Comparison of ENCODE assay signal across 12 cellular contexts in the genomic region with DNA sequence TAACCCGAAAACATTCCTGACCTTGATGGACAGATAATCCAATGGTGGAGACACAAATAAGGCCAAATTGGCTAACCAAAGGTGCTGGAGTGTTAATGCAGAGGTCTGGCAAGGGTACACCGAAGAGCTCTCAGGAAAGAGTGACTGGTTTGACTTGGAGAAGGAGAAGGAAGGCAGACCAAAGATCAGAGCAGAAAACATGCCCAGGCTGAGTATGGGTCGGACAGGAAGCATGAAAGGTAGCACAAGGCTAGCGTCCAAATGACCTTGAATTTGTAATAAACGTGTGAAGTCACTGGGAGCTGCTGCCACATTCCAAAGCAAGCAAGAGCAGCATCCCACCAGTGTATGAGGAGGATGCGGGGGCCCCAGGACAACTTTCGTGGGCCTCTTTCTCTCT. TPM values are rescaled to one million over a fixed set of nuclear protein-coding genes. Genes with fewer than 3 reads are reported as not detected.
DNase-seq lines count a peak whose midpoint lies in the region; ATAC-seq and TF ChIP-seq lines count a peak whose summit lies in the region.
"Had no signal": no experiment of that assay in that cellular context is flagged by ENCODE, and none has a peak within 500 bp of the region (broad histone marks: within the 10 kb centered on the region; RNA-seq: fewer than 3 reads in every experiment).

No MANE protein-coding gene starts in this region.

- H3K36me3 ChIP-seq in Panc1 (ENCODE audit: control insufficient read depth, insufficient read depth, low read length) = no peaks in the 10 kb centered on the region
- no peaks in the 10 kb centered on the region for H3K36me3 ChIP-seq in left lung
- H3K36me3 ChIP-seq in smooth muscle cell (ENCODE audit: low read depth) = no peaks in the 10 kb centered on the region

- ATAC-seq in Panc1 (no peak), left lung (peak; percentile 33), GM21737 (IDR thresholded peaks at IDR 0.05; ENCODE audit: unreplicated experiment) (no peak), HG03108 (IDR thresholded peaks at IDR 0.05; ENCODE audit: unreplicated experiment) (no peak)
- ATAC-seq: activated T-cell treated with anti-CD3 and anti-CD28 coated beads, Interleukin-2, amount 50 U/mL, for 4 hours had no signal

- no peaks in the 10 kb centered on the region for H3K9me3 ChIP-seq in Panc1 (ENCODE audit: control insufficient read depth, insufficient read depth, low read depth, low read length)
- no peaks in the 10 kb centered on the region for H3K9me3 ChIP-seq in left lung
- no peaks in the 10 kb centered on the region for H3K9me3 ChIP-seq in smooth muscle cell (replicated peaks; ENCODE audit: low read depth)

- H3K27ac ChIP-seq in Panc1 (ENCODE audit: low read length) (peak overlapping the region; percentile 23; the same call in 1 of the 2 replicates), cingulate gyrus (ENCODE audit: low read depth, low read length) (peak overlapping the region; percentile 21), left lung (peak overlapping the region in 1 of 2 donors; percentile 30), smooth muscle cell (ENCODE audit: low read depth) (peak overlapping the region; percentile 86)

- CTCF ChIA-PET in Panc1 (lab: Charles Lee) = no interaction called here

- peaks cover 87% of the 10 kb centered on the region for H3K79me2 ChIP-seq in smooth muscle cell (ENCODE audit: low read depth)

- POLR2A ChIA-PET in Panc1 (lab: Charles Lee) = no interaction called here

- peaks cover 35% of the 10 kb centered on the region for H3K4me1 ChIP-seq in Panc1 (ENCODE audit: control insufficient read depth, insufficient read depth, low read length)
- H3K4me1 ChIP-seq in left lung = peaks cover 7 to 22% of the 10 kb centered on the region in 2 donors
- peaks cover 55% of the 10 kb centered on the region for H3K4me1 ChIP-seq in smooth muscle cell (ENCODE audit: low read depth)

- DNase-seq in Panc1 (ENCODE audit: low read depth, low spot score) (no peak), left lung (no peak), smooth muscle cell (lab: John Stamatoyannopoulos, UW; ENCODE audit: unreplicated experiment) (no peak), SKM-1 (lab: John Stamatoyannopoulos, UW; ENCODE audit: unreplicated experiment) (no peak), RPMI8226 (no peak)
- DNase-seq: activated T-cell treated with anti-CD3 and anti-CD28 coated beads, Interleukin-2, amount 50 U/mL, for 4 hours; CD4-positive, alpha-beta memory T cell; NCI-H1436; occipital lobe had no signal

- H3K27me3 ChIP-seq in Panc1 (ENCODE audit: control insufficient read depth, insufficient read depth, low read length) (no peaks in the 10 kb centered on the region), left lung (no peaks in the 10 kb centered on the region), smooth muscle cell (ENCODE audit: low read depth) (no peaks in the 10 kb centered on the region)

- peaks cover 6% of the 10 kb centered on the region for H3F3A ChIP-seq in smooth muscle cell (ENCODE audit: low read depth)

- H2AFZ ChIP-seq in smooth muscle cell (ENCODE audit: low read depth) = no peak overlapping the region

- H3K9ac ChIP-seq in smooth muscle cell (ENCODE audit: low read depth) = no peak overlapping the region

- intact Hi-C loops in Panc1 (cut with micrococcal nuclease; ENCODE audit: unreplicated experiment) = no loop called here
- intact Hi-C loops in left lung (cut with DNase I) = no loop called here

- no TSS peak for BruUV-seq in Panc1 (replicated peaks; lab: Mats Ljungman, UMichigan)

- WGBS in smooth muscle cell (ENCODE audit: low lambda C conversion rate) = 59% methylated on average over 7 of the region's 7 CpGs

- TF ChIP-seq CTCF in Panc1 (IDR thresholded peaks at IDR 0.05) (no peak), left lung (IDR thresholded peaks at IDR 0.05) (no peak), smooth muscle cell (IDR thresholded peaks at IDR 0.05; ENCODE audit: borderline replicate concordance, insufficient read depth, poor library complexity, severe bottlenecking) (no peak)

- peak overlapping the region; percentile 44 for H3K4me2 ChIP-seq in smooth muscle cell

- peaks cover 90% of the 10 kb centered on the region for H4K20me1 ChIP-seq in smooth muscle cell (ENCODE audit: low read depth)

- H3K4me3 ChIP-seq in Panc1 (ENCODE audit: low read depth in 2 of 2, low read length in 2 of 2) (no peak overlapping the region), left lung (no peak overlapping the region), smooth muscle cell (no peak overlapping the region)

- in situ Hi-C loops in Panc1 (cut with HindIII; ENCODE audit: low pct_unique_long_range_greater_than_20kb, low sequenced_read_pairs) = no loop called here

RNA-seq across cellular contexts. Expression of a gene that starts 45.7 kb away (rescaled TPM):
- total RNA-seq in Panc1 (2021; ENCODE audit: unreplicated experiment) (542 TPM), left lung (100 to 1,000 TPM; 373 to 521 TPM), smooth muscle cell (431 and 459 TPM in 2 replicates)
- polyA plus RNA-seq in Panc1 (2012; ENCODE audit: insufficient read length) = 700 TPM
- 61.6 and 65.3 TPM in 2 replicates for polyA plus RNA-seq in smooth muscle cell
